ENCODE assay signal across 24 cellular contexts in genomic region chr7:5332579-5332978, GRCh38. TPM values are rescaled to one million over a fixed set of nuclear protein-coding genes. Genes with fewer than 3 reads are reported as not detected.
A peak's percentile ranks its signal among the peaks of the same experiment; 100 is the strongest.
DNase-seq lines count a peak whose midpoint lies in the region; ATAC-seq and TF ChIP-seq lines count a peak whose summit lies in the region.
"Had no signal": no experiment of that assay in that cellular context is flagged by ENCODE, and none has a peak within 500 bp of the region (broad histone marks: within the 10 kb centered on the region; RNA-seq: fewer than 3 reads in every experiment).

No MANE protein-coding gene starts in this region.

- peaks cover 0 to 6% of the 10 kb centered on the region in 2 experiments; a peak in 1 of 4 replicates for H3K4me1 ChIP-seq in SK-N-SH (ENCODE audit: control insufficient read depth in 1 of 2, insufficient read depth in 2 of 2, low read depth in 1 of 2, low read length in 1 of 2)
- H3K4me1 ChIP-seq in RWPE2 (ENCODE audit: insufficient read depth, poor library complexity, severe bottlenecking), result no peaks in the 10 kb centered on the region
- peaks cover 30 to 40% of the 10 kb centered on the region in 2 experiments for H3K4me1 ChIP-seq in neutrophil (ENCODE audit: control insufficient read depth in 1 of 2, insufficient read depth in 1 of 2, low read depth in 1 of 2, low read length in 1 of 2)

- no peaks in the 10 kb centered on the region for H3K9me2 ChIP-seq in SK-N-SH

- TF ChIP-seq CTCF in SK-N-SH (IDR thresholded peaks at IDR 0.05) (no peak), RWPE2 (IDR thresholded peaks at IDR 0.05; ENCODE audit: poor library complexity, severe bottlenecking) (no peak), neutrophil (IDR thresholded peaks at IDR 0.05) (no peak)

- peak; percentile 34 for DNase-seq in SK-N-SH
- DNase-seq in D341Med (ENCODE audit: low spot score), result peak; percentile 33
- DNase-seq in RWPE2 (ENCODE audit: low spot score), result peak; percentile 53
- no peak for DNase-seq in effector CD8-positive, alpha-beta T cell (lab: John Stamatoyannopoulos, UW)
- no peak for DNase-seq in KBM-7
- DNase-seq in OCI-M2 (lab: John Stamatoyannopoulos, UW; ENCODE audit: unreplicated experiment), result no peak
- DNase-seq: GM23248; HCEC 1CT; Kasumi-1; MV-4-11; NCI-H1105 treated with DMSO at 0.1 percent for 48 hours; NCI-H146; NCI-H2029; NCI-H446 treated with DMSO at 0.1 percent for 48 hours; NCI-H526; NCI-H82; NK-92 treated with Interleukin-12 subunit alpha and Interleukin-12 subunit beta, amount 100 ng/mL, for 24 hours; RPMI8226; SIG-M5 had no signal

- H4K20me1 ChIP-seq in SK-N-SH (ENCODE audit: insufficient read depth), result peaks cover 16% of the 10 kb centered on the region

- CTCF ChIA-PET in SK-N-SH (lab: Yijun Ruan, JAX), result interaction anchor here (1.0 to 1.2 kb wide), 2 partner anchors 33 to 163 kb away, joined by 3 read pairs; no protein-coding TSS in a partner anchor

- no peak for TF ChIP-seq RAD21 in SK-N-SH (IDR thresholded peaks at IDR 0.05; ENCODE audit: low read length)

- POLR2A ChIA-PET in SK-N-SH (lab: Yijun Ruan, JAX), result no interaction called here

- in situ Hi-C loops in KBM-7 (cut with MboI; ENCODE audit: low pct_unique_long_range_greater_than_20kb, low sequenced_read_pairs), result no loop called here

- H3K27me3 ChIP-seq in SK-N-SH (ENCODE audit: insufficient read depth) (no peaks in the 10 kb centered on the region), RWPE2 (ENCODE audit: insufficient read depth, poor library complexity, severe bottlenecking) (no peaks in the 10 kb centered on the region), neutrophil (no peaks in the 10 kb centered on the region)

- H3K36me3 ChIP-seq in SK-N-SH (replicated peaks in 1 of 2; ENCODE audit: control insufficient read depth in 1 of 2, insufficient read depth in 2 of 2, low read length in 1 of 2), result peaks cover 19 to 62% of the 10 kb centered on the region in 2 experiments
- H3K36me3 ChIP-seq in RWPE2 (ENCODE audit: low read depth), result peaks cover 72% of the 10 kb centered on the region
- H3K36me3 ChIP-seq in neutrophil, result peaks cover 63% of the 10 kb centered on the region

- 99% methylated on average over 37 of the region's 43 CpGs for WGBS in SK-N-SH (ENCODE audit: low lambda C conversion rate)

- H3K9me3 ChIP-seq in SK-N-SH (0 out of 2 replicates have a peak, but pooled peaks cover 3% of the 10 kb centered on the region), RWPE2 (ENCODE audit: severe bottlenecking) (no peaks in the 10 kb centered on the region), neutrophil (no peaks in the 10 kb centered on the region)

- H3K9ac ChIP-seq in SK-N-SH, result no peak overlapping the region
- H3K9ac ChIP-seq: GM23248 had no signal

- H3F3A ChIP-seq in SK-N-SH (replicated peaks; ENCODE audit: insufficient read depth), result peaks cover 18% of the 10 kb centered on the region

- H3K4me3 ChIP-seq in SK-N-SH (ENCODE audit: low read depth in 2 of 2, low read length in 1 of 2) (no peak overlapping the region), RWPE2 (ENCODE audit: severe bottlenecking) (no peak overlapping the region), neutrophil (ENCODE audit: low read depth in 1 of 2, low read length in 1 of 2) (no peak overlapping the region)
- H3K4me3 ChIP-seq: GM23248, SK-N-MC had no signal

- H3K27ac ChIP-seq in SK-N-SH (ENCODE audit: low read depth in 2 of 2, low read length in 1 of 2), result no peak overlapping the region
- H3K27ac ChIP-seq in RWPE2 (ENCODE audit: poor library complexity, severe bottlenecking), result no peak overlapping the region
- H3K27ac ChIP-seq in neutrophil, result peak overlapping the region; percentile 66
- H3K27ac ChIP-seq: 22Rv1, GM23248, HL-60, SK-N-MC had no signal

- H2AFZ ChIP-seq in SK-N-SH (ENCODE audit: low read depth), result no peak overlapping the region
- H2AFZ ChIP-seq: GM23248 had no signal

- ATAC-seq in SK-N-SH treated with all-trans-retinoic acid at 6 μM for 48 hours, result no peak
- ATAC-seq in RWPE2 (ENCODE audit: low read depth), result no peak

- no peak overlapping the region for H3K4me2 ChIP-seq in SK-N-SH

- peaks cover 60% of the 10 kb centered on the region for H3K79me2 ChIP-seq in SK-N-SH (ENCODE audit: insufficient read depth)

- TF ChIP-seq EP300 in SK-N-SH (IDR thresholded peaks at IDR 0.05; ENCODE audit: borderline replicate concordance in 1 of 2, low read depth in 1 of 2, low read length in 1 of 2), result no peak

TF ChIP-seq in SK-N-SH, 30 proteins besides CTCF, POLR2A, EP300 and RAD21:
- TF ChIP-seq POLR2AphosphoS5 (IDR thresholded peaks at IDR 0.05; ENCODE audit: low read depth, low read length) (no peak), GABPA (IDR thresholded peaks at IDR 0.05; ENCODE audit: low read depth) (no peak), NRF1 (IDR thresholded peaks at IDR 0.05; ENCODE audit: low read depth, low read length) (no peak), SMC3 (IDR thresholded peaks at IDR 0.05; ENCODE audit: low read depth, low read length) (no peak), RCOR1 (IDR thresholded peaks at IDR 0.05; ENCODE audit: low read length) (no peak), NFIC (IDR thresholded peaks at IDR 0.05; ENCODE audit: borderline replicate concordance) (no peak), TAF1 (IDR thresholded peaks at IDR 0.05; ENCODE audit: borderline replicate concordance, low read depth, low read length) (no peak), YY1 (IDR thresholded peaks at IDR 0.05; ENCODE audit: low read depth) (no peak), SIN3A (IDR thresholded peaks at IDR 0.05; ENCODE audit: borderline replicate concordance, low read depth, low read length) (no peak), ELF1 (IDR thresholded peaks at IDR 0.05) (no peak), RXRA (IDR thresholded peaks at IDR 0.05; ENCODE audit: borderline replicate concordance, low read depth) (no peak)
- TF ChIP-seq, protein P1, sequence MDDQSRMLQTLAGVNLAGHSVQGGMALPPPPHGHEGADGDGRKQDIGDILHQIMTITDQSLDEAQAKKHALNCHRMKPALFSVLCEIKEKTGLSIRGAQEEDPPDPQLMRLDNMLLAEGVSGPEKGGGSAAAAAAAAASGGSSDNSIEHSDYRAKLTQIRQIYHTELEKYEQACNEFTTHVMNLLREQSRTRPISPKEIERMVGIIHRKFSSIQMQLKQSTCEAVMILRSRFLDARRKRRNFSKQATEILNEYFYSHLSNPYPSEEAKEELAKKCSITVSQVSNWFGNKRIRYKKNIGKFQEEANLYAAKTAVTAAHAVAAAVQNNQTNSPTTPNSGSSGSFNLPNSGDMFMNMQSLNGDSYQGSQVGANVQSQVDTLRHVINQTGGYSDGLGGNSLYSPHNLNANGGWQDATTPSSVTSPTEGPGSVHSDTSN (IDR thresholded peaks at IDR 0.05), result no peak

TF ChIP-seq in SK-N-SH treated with all-trans-retinoic acid at 6 μM for 48 hours, 23 proteins besides CTCF, POLR2A, EP300 and RAD21 (continues in another document):
- TF ChIP-seq ZNF8 (CRISPR knock-in tag; IDR thresholded peaks at IDR 0.05) (no peak), TCF4 (CRISPR knock-in tag; IDR thresholded peaks at IDR 0.05; ENCODE audit: borderline replicate concordance) (no peak), ZFP3 (CRISPR knock-in tag; IDR thresholded peaks at IDR 0.05) (no peak), SNAI2 (CRISPR knock-in tag; IDR thresholded peaks at IDR 0.05) (no peak), PATZ1 (CRISPR knock-in tag; IDR thresholded peaks at IDR 0.05; ENCODE audit: borderline replicate concordance) (no peak), ZC3H10 (CRISPR knock-in tag; IDR thresholded peaks at IDR 0.05) (no peak), ZNF565 (CRISPR knock-in tag; conservative IDR thresholded peaks at IDR 0.05; ENCODE audit: low read depth) (no peak), TOX (CRISPR knock-in tag; IDR thresholded peaks at IDR 0.05; ENCODE audit: borderline replicate concordance) (no peak), BACH2 (CRISPR knock-in tag; IDR thresholded peaks at IDR 0.05; ENCODE audit: borderline replicate concordance) (no peak), ESRRG (CRISPR knock-in tag; IDR thresholded peaks at IDR 0.05) (no peak), ISL1 (CRISPR knock-in tag; IDR thresholded peaks at IDR 0.05) (no peak), OSR1 (CRISPR knock-in tag; IDR thresholded peaks at IDR 0.05) (no peak), CSDC2 (CRISPR knock-in tag; IDR thresholded peaks at IDR 0.05) (no peak)
- TF ChIP-seq, protein P2, sequence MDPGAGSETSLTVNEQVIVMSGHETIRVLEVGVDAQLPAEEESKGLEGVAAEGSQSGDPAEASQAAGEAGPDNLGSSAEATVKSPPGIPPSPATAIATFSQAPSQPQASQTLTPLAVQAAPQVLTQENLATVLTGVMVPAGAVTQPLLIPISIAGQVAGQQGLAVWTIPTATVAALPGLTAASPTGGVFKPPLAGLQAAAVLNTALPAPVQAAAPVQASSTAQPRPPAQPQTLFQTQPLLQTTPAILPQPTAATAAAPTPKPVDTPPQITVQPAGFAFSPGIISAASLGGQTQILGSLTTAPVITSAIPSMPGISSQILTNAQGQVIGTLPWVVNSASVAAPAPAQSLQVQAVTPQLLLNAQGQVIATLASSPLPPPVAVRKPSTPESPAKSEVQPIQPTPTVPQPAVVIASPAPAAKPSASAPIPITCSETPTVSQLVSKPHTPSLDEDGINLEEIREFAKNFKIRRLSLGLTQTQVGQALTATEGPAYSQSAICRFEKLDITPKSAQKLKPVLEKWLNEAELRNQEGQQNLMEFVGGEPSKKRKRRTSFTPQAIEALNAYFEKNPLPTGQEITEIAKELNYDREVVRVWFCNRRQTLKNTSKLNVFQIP (CRISPR knock-in tag; IDR thresholded peaks at IDR 0.05; ENCODE audit: borderline replicate concordance, low read depth), result no peak

RNA-seq across cellular contexts. Expression of gene SLC29A4, which starts 49.8 kb away (rescaled TPM):
- polyA plus RNA-seq in SK-N-SH (2012; rRNA removed), result 11.2 and 12.3 TPM in 2 replicates
- polyA plus RNA-seq in SK-N-SH (2012; cell fraction: cytosol; rRNA removed), result 4.4 and 8.9 TPM in 2 replicates
- polyA plus RNA-seq in SK-N-SH (2012; cell fraction: nucleus; rRNA removed), result 18.5 and 19.4 TPM in 2 replicates

Comparison
In these comparisons a context has a peak if more than half of its experiments do, and no peak if none do; other contexts are left out.
1. DNase-seq: peak in SK-N-SH (single experiment), D341Med (single experiment) and RWPE2 (single experiment); none in effector CD8-positive, alpha-beta T cell (single experiment), KBM-7 (single experiment) and OCI-M2 (single experiment).